Comparison of ENCODE assay signal across 14 cellular contexts in the genomic region with DNA sequence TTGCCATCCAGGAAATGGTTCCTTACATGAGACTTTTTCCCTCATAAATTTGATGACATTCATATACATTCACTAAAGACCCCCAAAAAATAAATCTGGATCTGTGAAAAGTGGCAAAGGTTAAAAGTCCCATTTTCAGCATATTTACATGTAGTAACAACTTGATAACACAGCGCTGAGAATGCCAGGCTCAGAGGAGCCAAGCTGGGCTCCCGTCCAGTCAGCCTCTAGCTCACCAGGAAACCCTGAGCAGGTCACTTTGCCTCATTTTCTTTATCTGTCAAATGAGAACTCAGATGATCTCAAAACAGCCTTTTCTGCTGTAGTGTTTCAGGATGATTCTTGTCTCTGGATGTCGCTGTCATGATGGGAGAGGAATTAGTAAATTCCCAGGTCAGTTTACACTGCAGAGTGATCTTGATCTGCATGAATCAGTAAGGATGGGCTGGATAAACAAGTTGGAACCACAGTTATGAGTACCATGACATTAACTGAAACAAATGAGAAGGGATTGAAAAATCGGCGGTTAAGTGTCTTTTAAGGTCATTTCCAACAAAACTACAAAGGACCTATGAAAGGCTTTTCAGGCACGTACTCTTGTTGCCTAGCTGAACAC.
A peak's percentile ranks its signal among the peaks of the same experiment; 100 is the strongest.
DNase-seq lines count a peak whose midpoint lies in the region; ATAC-seq and TF ChIP-seq lines count a peak whose summit lies in the region.
"Had no signal": no experiment of that assay in that cellular context is flagged by ENCODE, and none has a peak within 500 bp of the region (broad histone marks: within the 10 kb centered on the region; RNA-seq: fewer than 3 reads in every experiment).

No MANE protein-coding gene starts in this region.

- CTCF ChIA-PET in activated CD8-positive, alpha-beta T cell treated with anti-CD3 and anti-CD28 coated beads, Interleukin-2, amount 10 ng/mL, durations not matched to agents 7 days and 5 days (lab: Charles Lee) = interaction anchor here (0.8 to 1.5 kb wide), 3 partner anchors 8 to 108 kb away, joined by 3 to 6 read pairs (median 3); no protein-coding TSS in a partner anchor

- H3K4me1 Mint-ChIP-seq in HFFc6 (ENCODE audit: low read depth) = peaks cover 42% of the 10 kb centered on the region
- H3K4me1 Mint-ChIP-seq in activated CD8-positive, alpha-beta T cell treated with anti-CD3 and anti-CD28 coated beads, Interleukin-2, amount 10 ng/mL, durations not matched to agents 7 days and 5 days (ENCODE audit: low read depth) = no peaks in the 10 kb centered on the region

- peaks cover 0 to 5% (median 0%) of the 10 kb centered on the region in 5 donors for H3K36me3 ChIP-seq in subcutaneous abdominal adipose tissue (ENCODE audit: control insufficient read depth in 5 of 5, insufficient read depth in 5 of 5, low read length in 5 of 5)
- H3K36me3 ChIP-seq: HAP-1, SJCRH30 had no signal

- TF ChIP-seq CTCF in HFFc6 (IDR thresholded peaks at IDR 0.05) (no peak), astrocyte of the spinal cord (IDR thresholded peaks at IDR 0.05; ENCODE audit: low read depth, low read length) (no peak)

- in situ Hi-C loops in astrocyte of the spinal cord (cut with HindIII; ENCODE audit: low sequenced_read_pairs) = no loop called here

- no peaks in the 10 kb centered on the region for H3K9me3 Mint-ChIP-seq in HFFc6
- H3K9me3 Mint-ChIP-seq in activated CD8-positive, alpha-beta T cell treated with anti-CD3 and anti-CD28 coated beads, Interleukin-2, amount 10 ng/mL, durations not matched to agents 7 days and 5 days (ENCODE audit: insufficient read depth) = no peaks in the 10 kb centered on the region

- no peak for ATAC-seq in activated CD8-positive, alpha-beta T cell treated with anti-CD3 and anti-CD28 coated beads, Interleukin-2, amount 10 ng/mL, durations not matched to agents 7 days and 5 days
- ATAC-seq: body of pancreas; stimulated activated naive CD8-positive, alpha-beta T cell treated with anti-CD3 and anti-CD28 coated beads, Interleukin-15, Interleukin-2, amounts not matched to agents 100 U/mL and 50 U/mL, for 24 hours had no signal

- H3K27me3 ChIP-seq in subcutaneous abdominal adipose tissue (ENCODE audit: control insufficient read depth in 5 of 5, insufficient read depth in 4 of 5, low read length in 5 of 5) = no peaks in the 10 kb centered on the region
- H3K27me3 ChIP-seq: body of pancreas, SJCRH30 had no signal

- DNase-seq in HFFc6 = peak; percentile 64
- peak; percentile 64 for DNase-seq in astrocyte of the spinal cord (ENCODE audit: low read depth, low spot score)
- peak; percentile 30 for DNase-seq in hepatic stellate cell (ENCODE audit: low spot score)
- DNase-seq in Kasumi-1 (lab: John Stamatoyannopoulos, UW) = no peak
- no peak for DNase-seq in activated CD8-positive, alpha-beta T cell treated with anti-CD3 and anti-CD28 coated beads, Interleukin-2, amount 10 ng/mL, durations not matched to agents 7 days and 5 days
- no peak for DNase-seq in NCI-H1417 (lab: John Stamatoyannopoulos, UW)
- DNase-seq: COR-L47; head of caudate nucleus; NCI-H2171 treated with DMSO at 0.1 percent for 48 hours; stimulated activated naive CD8-positive, alpha-beta T cell treated with anti-CD3 and anti-CD28 coated beads, Interleukin-15, Interleukin-2, amounts not matched to agents 100 U/mL and 50 U/mL, for 24 hours had no signal

- POLR2A ChIA-PET in activated CD8-positive, alpha-beta T cell treated with anti-CD3 and anti-CD28 coated beads, Interleukin-2, amount 10 ng/mL, durations not matched to agents 7 days and 5 days (lab: Charles Lee) = no interaction called here

- H3K27me3 Mint-ChIP-seq in HFFc6 (ENCODE audit: insufficient read depth) = peaks cover 2% of the 10 kb centered on the region; the same call in 1 of the 2 replicates
- H3K27me3 Mint-ChIP-seq in activated CD8-positive, alpha-beta T cell treated with anti-CD3 and anti-CD28 coated beads, Interleukin-2, amount 10 ng/mL, durations not matched to agents 7 days and 5 days (ENCODE audit: low read depth) = peaks cover 19% of the 10 kb centered on the region

- H3K27ac ChIP-seq in subcutaneous abdominal adipose tissue (ENCODE audit: low read depth, low read length) = peak overlapping the region; percentile 85
- H3K27ac ChIP-seq: body of pancreas, SJCRH30 had no signal

- peaks cover 0 to 2% (median 0%) of the 10 kb centered on the region in 5 donors for H3K9me3 ChIP-seq in subcutaneous abdominal adipose tissue (ENCODE audit: control insufficient read depth in 5 of 5, low read length in 5 of 5)
- H3K9me3 ChIP-seq: body of pancreas, HAP-1, SJCRH30 had no signal

- peaks cover 7 to 68% (median 66%) of the 10 kb centered on the region in 5 donors for H3K4me1 ChIP-seq in subcutaneous abdominal adipose tissue (ENCODE audit: control insufficient read depth in 5 of 5, insufficient read depth in 5 of 5, low read length in 5 of 5)
- H3K4me1 ChIP-seq: body of pancreas, HAP-1 had no signal

- H3K9ac ChIP-seq in subcutaneous abdominal adipose tissue (ENCODE audit: low read length in 5 of 5) = peak overlapping the region in 3 of 5 donors; percentile 11 to 50 (median 40)

- no peaks in the 10 kb centered on the region for H3K36me3 Mint-ChIP-seq in HFFc6 (ENCODE audit: low read depth)
- no peaks in the 10 kb centered on the region for H3K36me3 Mint-ChIP-seq in activated CD8-positive, alpha-beta T cell treated with anti-CD3 and anti-CD28 coated beads, Interleukin-2, amount 10 ng/mL, durations not matched to agents 7 days and 5 days (ENCODE audit: low read depth)

- no peak overlapping the region for H3K4me3 ChIP-seq in astrocyte of the spinal cord (ENCODE audit: low read depth, low read length)
- H3K4me3 ChIP-seq in subcutaneous abdominal adipose tissue (ENCODE audit: low read depth in 1 of 5, low read length in 5 of 5) = no peak overlapping the region
- H3K4me3 ChIP-seq: body of pancreas, HAP-1, SJCRH30 had no signal

- H3K27ac Mint-ChIP-seq in HFFc6 = peak overlapping the region; percentile 66
- no peak overlapping the region for H3K27ac Mint-ChIP-seq in activated CD8-positive, alpha-beta T cell treated with anti-CD3 and anti-CD28 coated beads, Interleukin-2, amount 10 ng/mL, durations not matched to agents 7 days and 5 days

- peak overlapping the region; percentile 52; the same call in 1 of the 2 replicates for H3K4me3 Mint-ChIP-seq in HFFc6
- no peak overlapping the region for H3K4me3 Mint-ChIP-seq in activated CD8-positive, alpha-beta T cell treated with anti-CD3 and anti-CD28 coated beads, Interleukin-2, amount 10 ng/mL, durations not matched to agents 7 days and 5 days

Comparison
In these comparisons a context has a peak if more than half of its experiments do, and no peak if none do; other contexts are left out.
1. DNase-seq: peak in HFFc6 (single experiment), astrocyte of the spinal cord (single experiment) and hepatic stellate cell (single experiment); none in Kasumi-1 (0 of 2), activated CD8-positive, alpha-beta T cell treated with anti-CD3 and anti-CD28 coated beads, Interleukin-2, amount 10 ng/mL, durations not matched to agents 7 days and 5 days (single experiment) and NCI-H1417 (0 of 3).